In the genomic region with DNA sequence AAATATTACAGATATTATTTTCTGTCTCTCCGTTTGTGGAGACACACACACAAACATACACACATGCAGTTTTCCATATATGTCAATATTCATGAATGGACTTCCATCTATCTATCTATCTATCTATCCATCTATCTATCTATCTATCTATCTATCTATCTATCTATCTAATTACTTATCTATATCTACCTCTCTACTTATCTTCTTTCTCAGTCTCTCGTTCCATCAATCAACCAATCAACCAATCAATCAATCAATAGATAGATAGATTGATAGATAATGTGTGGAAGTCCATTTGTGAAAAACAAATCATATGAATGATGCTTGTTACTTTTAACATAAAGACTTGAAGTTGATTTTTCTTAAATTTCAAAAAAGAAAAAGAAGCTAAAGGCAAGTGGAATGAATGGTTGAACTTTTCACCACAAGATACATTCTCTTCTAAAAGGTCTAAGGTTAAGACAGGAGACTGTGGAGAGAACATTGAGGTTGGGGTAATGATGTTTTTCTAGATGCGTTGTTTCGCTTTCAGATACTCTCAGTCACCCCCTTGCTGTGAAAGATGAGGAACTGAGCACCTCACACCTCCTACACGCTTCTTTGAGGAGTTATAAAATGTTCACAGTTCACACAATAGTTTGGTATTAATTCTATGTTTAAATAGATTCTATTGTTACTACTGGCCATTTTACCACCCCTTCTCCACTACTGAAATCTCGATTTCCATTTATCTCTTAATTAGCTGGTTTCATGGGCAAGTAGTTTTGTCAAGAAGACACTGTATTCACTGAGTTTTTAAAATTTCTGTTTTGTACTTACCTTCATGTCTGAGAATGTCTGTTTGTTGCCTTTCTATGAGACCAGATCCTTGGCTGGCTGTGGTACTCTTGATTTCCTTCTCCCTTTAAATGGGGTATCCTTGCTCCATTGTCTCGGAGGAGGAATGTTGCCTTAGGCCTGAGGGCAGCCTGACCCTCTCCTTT, we compare ENCODE assay signal across 1 cellular context.
TF ChIP-seq lines count a peak whose summit lies in the region.

No MANE protein-coding gene starts in this region.

TF ChIP-seq in SK-N-SH treated with all-trans-retinoic acid at 6 μM for 48 hours, 23 proteins besides CTCF, POLR2A, EP300 and RAD21 (continued from another document):
- no peak for TF ChIP-seq ZC3H10 (CRISPR knock-in tag; IDR thresholded peaks at IDR 0.05)
- no peak for TF ChIP-seq ZFP30 (CRISPR knock-in tag; IDR thresholded peaks at IDR 0.05)
- no peak for TF ChIP-seq RARB (CRISPR knock-in tag; IDR thresholded peaks at IDR 0.05)
- TF ChIP-seq ARNTL (CRISPR knock-in tag; IDR thresholded peaks at IDR 0.05; ENCODE audit: borderline replicate concordance, low read depth): no peak
- no peak for TF ChIP-seq ISL1 (CRISPR knock-in tag; IDR thresholded peaks at IDR 0.05)
- no peak for TF ChIP-seq ZFP3 (CRISPR knock-in tag; IDR thresholded peaks at IDR 0.05)
- TF ChIP-seq TCF4 (CRISPR knock-in tag; IDR thresholded peaks at IDR 0.05; ENCODE audit: borderline replicate concordance): no peak
- TF ChIP-seq, protein P1, sequence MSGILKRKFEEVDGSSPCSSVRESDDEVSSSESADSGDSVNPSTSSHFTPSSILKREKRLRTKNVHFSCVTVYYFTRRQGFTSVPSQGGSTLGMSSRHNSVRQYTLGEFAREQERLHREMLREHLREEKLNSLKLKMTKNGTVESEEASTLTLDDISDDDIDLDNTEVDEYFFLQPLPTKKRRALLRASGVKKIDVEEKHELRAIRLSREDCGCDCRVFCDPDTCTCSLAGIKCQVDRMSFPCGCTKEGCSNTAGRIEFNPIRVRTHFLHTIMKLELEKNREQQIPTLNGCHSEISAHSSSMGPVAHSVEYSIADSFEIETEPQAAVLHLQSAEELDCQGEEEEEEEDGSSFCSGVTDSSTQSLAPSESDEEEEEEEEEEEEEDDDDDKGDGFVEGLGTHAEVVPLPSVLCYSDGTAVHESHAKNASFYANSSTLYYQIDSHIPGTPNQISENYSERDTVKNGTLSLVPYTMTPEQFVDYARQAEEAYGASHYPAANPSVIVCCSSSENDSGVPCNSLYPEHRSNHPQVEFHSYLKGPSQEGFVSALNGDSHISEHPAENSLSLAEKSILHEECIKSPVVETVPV (CRISPR knock-in tag; IDR thresholded peaks at IDR 0.05): no peak
- TF ChIP-seq TOX (CRISPR knock-in tag; IDR thresholded peaks at IDR 0.05; ENCODE audit: borderline replicate concordance): no peak
- TF ChIP-seq, protein P2, sequence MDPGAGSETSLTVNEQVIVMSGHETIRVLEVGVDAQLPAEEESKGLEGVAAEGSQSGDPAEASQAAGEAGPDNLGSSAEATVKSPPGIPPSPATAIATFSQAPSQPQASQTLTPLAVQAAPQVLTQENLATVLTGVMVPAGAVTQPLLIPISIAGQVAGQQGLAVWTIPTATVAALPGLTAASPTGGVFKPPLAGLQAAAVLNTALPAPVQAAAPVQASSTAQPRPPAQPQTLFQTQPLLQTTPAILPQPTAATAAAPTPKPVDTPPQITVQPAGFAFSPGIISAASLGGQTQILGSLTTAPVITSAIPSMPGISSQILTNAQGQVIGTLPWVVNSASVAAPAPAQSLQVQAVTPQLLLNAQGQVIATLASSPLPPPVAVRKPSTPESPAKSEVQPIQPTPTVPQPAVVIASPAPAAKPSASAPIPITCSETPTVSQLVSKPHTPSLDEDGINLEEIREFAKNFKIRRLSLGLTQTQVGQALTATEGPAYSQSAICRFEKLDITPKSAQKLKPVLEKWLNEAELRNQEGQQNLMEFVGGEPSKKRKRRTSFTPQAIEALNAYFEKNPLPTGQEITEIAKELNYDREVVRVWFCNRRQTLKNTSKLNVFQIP (CRISPR knock-in tag; IDR thresholded peaks at IDR 0.05; ENCODE audit: borderline replicate concordance, low read depth): no peak
